12 cellular contexts compared by ENCODE assay signal in genomic region chr9:22158983-22159382, GRCh38.
DNase-seq lines count a peak whose midpoint lies in the region; ATAC-seq, FAIRE-seq and TF ChIP-seq lines count a peak whose summit lies in the region.
"Had no signal": no experiment of that assay in that cellular context is flagged by ENCODE, and none has a peak within 500 bp of the region (broad histone marks: within the 10 kb centered on the region; RNA-seq: fewer than 3 reads in every experiment).

No MANE protein-coding gene starts in this region.

- peak; percentile 72 for FAIRE-seq in keratinocyte (lab: Jason Lieb, UNC)
- FAIRE-seq: GM12878 had no signal

- H3K27me3 ChIP-seq in body of pancreas (no peaks in the 10 kb centered on the region), keratinocyte (ENCODE audit: control insufficient read depth, extremely low read depth, insufficient read depth, low read length) (no peaks in the 10 kb centered on the region), tibial artery (no peaks in the 10 kb centered on the region)
- H3K27me3 ChIP-seq: neutrophil had no signal

- DNase-seq in Kasumi-1 (lab: John Stamatoyannopoulos, UW) (peak; percentile 61 to 72), body of pancreas (peak in 2 of 4 donors; percentile 23 to 66), keratinocyte (ENCODE audit: low read depth, low spot score) (no peak), tibial artery (peak; percentile 69 to 76), COR-L47 (lab: John Stamatoyannopoulos, UW) (no peak), A172 (ENCODE audit: low spot score) (no peak), kidney glomerular epithelial cell (lab: John Stamatoyannopoulos, UW) (no peak)
- DNase-seq: activated CD4-positive, alpha-beta T cell treated with anti-CD3 and anti-CD28 coated beads, Interleukin-2, amount 10 ng/mL, durations not matched to agents 24 days and 14 days; stimulated activated naive CD4-positive, alpha-beta T cell treated with Interleukin-2 at 50 U/mL for 16 hours had no signal

- peak overlapping the region; percentile 13 for H3K4me2 ChIP-seq in keratinocyte (ENCODE audit: control insufficient read depth, extremely low read depth, insufficient read depth, low read depth, low read length)

- no peak for TF ChIP-seq POLR2A in body of pancreas (IDR thresholded peaks at IDR 0.05)

- H3K4me1 ChIP-seq in body of pancreas (no peaks in the 10 kb centered on the region), keratinocyte (ENCODE audit: control insufficient read depth, extremely low read depth, insufficient read depth, low read length) (peaks cover 29% of the 10 kb centered on the region), tibial artery (no peaks in the 10 kb centered on the region)

- H3K4me3 ChIP-seq in body of pancreas = no peak overlapping the region
- H3K4me3 ChIP-seq in keratinocyte (ENCODE audit: control insufficient read depth in 2 of 3, extremely low read depth in 1 of 3, insufficient read depth in 2 of 3, low read depth in 1 of 3, low read length in 3 of 3) = no peak overlapping the region
- no peak overlapping the region for H3K4me3 ChIP-seq in tibial artery
- H3K4me3 ChIP-seq: GM12878 had no signal

- TF ChIP-seq CTCF in body of pancreas (IDR thresholded peaks at IDR 0.05) (no peak), keratinocyte (optimal IDR thresholded peaks at IDR 0.05 in 1 of 3, IDR thresholded peaks at IDR 0.05 in 1 of 3, conservative IDR thresholded peaks at IDR 0.05 in 1 of 3; ENCODE audit: extremely low read depth in 1 of 3, insufficient read depth in 2 of 3, low read length in 3 of 3) (no peak), tibial artery (IDR thresholded peaks at IDR 0.05) (no peak)

- no peaks in the 10 kb centered on the region for H4K20me1 ChIP-seq in keratinocyte (ENCODE audit: control insufficient read depth, extremely low read depth, insufficient read depth, low read length)

- intact Hi-C loops in body of pancreas (cut with DNase I) = no loop called here
- intact Hi-C loops in tibial artery (cut with DNase I; ENCODE audit: low total_unique reads) = no loop called here

- no peak overlapping the region for H3K9ac ChIP-seq in keratinocyte (ENCODE audit: control insufficient read depth, extremely low read depth, insufficient read depth, low read length)

- WGBS in body of pancreas, 2 donors = 10 to 18% methylated on average over 3 of the region's 3 CpGs

- no peaks in the 10 kb centered on the region for H3K79me2 ChIP-seq in keratinocyte (ENCODE audit: control insufficient read depth, insufficient read depth, low read length)

- dilution Hi-C loops in keratinocyte (cut with MboI; ENCODE audit: extremely low pct_ligation_motif_present, low sequenced_read_pairs) = no loop called here

- peak overlapping the region; percentile 0 for H2AFZ ChIP-seq in keratinocyte (ENCODE audit: control insufficient read depth, low read length)

- no peak overlapping the region for H3K27ac ChIP-seq in body of pancreas
- peak overlapping the region; percentile 40 for H3K27ac ChIP-seq in keratinocyte (ENCODE audit: control insufficient read depth, insufficient read depth, low read length)
- no peak overlapping the region for H3K27ac ChIP-seq in tibial artery
- H3K27ac ChIP-seq: neutrophil had no signal

- H3K9me1 ChIP-seq in keratinocyte (ENCODE audit: control insufficient read depth, extremely low read depth, insufficient read depth, low read length) = no peaks in the 10 kb centered on the region

- H3K9me3 ChIP-seq in body of pancreas (no peaks in the 10 kb centered on the region), keratinocyte (ENCODE audit: control insufficient read depth, low read depth, low read length) (no peaks in the 10 kb centered on the region), tibial artery (no peaks in the 10 kb centered on the region)
- H3K9me3 ChIP-seq: neutrophil had no signal

- ATAC-seq in body of pancreas = peak; percentile 35
- no peak for ATAC-seq in HG03521 (IDR thresholded peaks at IDR 0.05; ENCODE audit: unreplicated experiment)
- ATAC-seq: GM12878 had no signal

- H3K36me3 ChIP-seq in body of pancreas (replicated peaks in 1 of 2; ENCODE audit: insufficient read depth in 1 of 2, low read depth in 2 of 2) = no peaks in the 10 kb centered on the region
- H3K36me3 ChIP-seq in keratinocyte (ENCODE audit: control insufficient read depth in 2 of 2, extremely low read depth in 1 of 2, insufficient read depth in 2 of 2, low read length in 2 of 2) = no peaks in the 10 kb centered on the region
- no peaks in the 10 kb centered on the region for H3K36me3 ChIP-seq in tibial artery
- H3K36me3 ChIP-seq: neutrophil had no signal

Comparison
In these comparisons a context has a peak if more than half of its experiments do, and no peak if none do; other contexts are left out.
1. DNase-seq: peak in Kasumi-1 (2 of 2) and tibial artery (2 of 2); none in keratinocyte (single experiment), COR-L47 (single experiment), A172 (single experiment) and kidney glomerular epithelial cell (single experiment).